ENCODE assay signal across 8 cellular contexts in the genomic region with DNA sequence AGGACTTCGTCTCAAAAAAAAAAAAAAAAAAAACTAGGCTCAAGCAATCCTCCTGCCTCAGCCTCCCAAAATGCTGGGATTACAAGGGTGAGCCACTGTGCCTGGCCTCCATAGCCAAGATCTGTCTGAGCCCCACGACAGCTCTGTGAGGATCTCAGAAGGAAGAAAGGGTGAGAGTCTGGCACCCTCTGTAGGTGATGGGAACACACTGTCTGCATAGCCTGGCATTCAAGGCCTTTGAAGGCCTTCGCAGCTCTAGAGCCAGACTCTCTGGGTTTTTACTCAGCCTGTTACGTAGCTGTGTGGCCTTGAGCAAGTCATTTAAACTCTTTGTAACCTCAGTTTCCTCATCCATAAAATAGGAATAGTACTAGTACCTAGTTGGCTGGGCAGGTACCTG. TPM values are rescaled to one million over a fixed set of nuclear protein-coding genes. Genes with fewer than 3 reads are reported as not detected.
DNase-seq lines count a peak whose midpoint lies in the region; ATAC-seq and TF ChIP-seq lines count a peak whose summit lies in the region.

No MANE protein-coding gene starts in this region.

- no peak overlapping the region for H3K4me3 Mint-ChIP-seq in activated naive CD8-positive, alpha-beta T cell treated with anti-CD3 and anti-CD28 coated beads for 36 hours

- no peak for TF ChIP-seq POLR2A in transverse colon (IDR thresholded peaks at IDR 0.05)

- H3K27ac ChIP-seq in GM23248 (no peak overlapping the region), liver (ENCODE audit: low read depth in 1 of 2, low read length in 2 of 2) (no peak overlapping the region), transverse colon (no peak overlapping the region)

- H3K27ac Mint-ChIP-seq in activated naive CD8-positive, alpha-beta T cell treated with anti-CD3 and anti-CD28 coated beads for 36 hours, result no peak overlapping the region

- no peaks in the 10 kb centered on the region for H3K79me2 ChIP-seq in GM23248 (ENCODE audit: insufficient read depth)

- no peak for TF ChIP-seq EP300 in transverse colon (IDR thresholded peaks at IDR 0.05; ENCODE audit: low read depth)

- CTCF ChIA-PET in BJ (lab: Yijun Ruan, JAX), result interaction anchor here (0.5 to 2.6 kb wide), 30 partner anchors 11 to 581 kb away, joined by 3 to 17 read pairs (median 4); no protein-coding TSS in a partner anchor

- H3K4me3 ChIP-seq in BJ (ENCODE audit: low read depth, low read length) (no peak overlapping the region), GM23248 (no peak overlapping the region), liver (ENCODE audit: low read depth in 1 of 3, low read length in 3 of 3) (no peak overlapping the region), transverse colon (no peak overlapping the region)

- H3K27me3 ChIP-seq in BJ (ENCODE audit: control insufficient read depth, insufficient read depth, low read length), result no peaks in the 10 kb centered on the region
- no peaks in the 10 kb centered on the region for H3K27me3 ChIP-seq in GM23248 (replicated peaks; ENCODE audit: insufficient read depth)
- no peaks in the 10 kb centered on the region for H3K27me3 ChIP-seq in liver (ENCODE audit: control insufficient read depth in 4 of 4, insufficient read depth in 4 of 4, low read length in 3 of 4)
- no peaks in the 10 kb centered on the region for H3K27me3 ChIP-seq in transverse colon

- no peaks in the 10 kb centered on the region for H3K9me3 ChIP-seq in GM23248 (ENCODE audit: low read depth)
- no peaks in the 10 kb centered on the region for H3K9me3 ChIP-seq in liver (ENCODE audit: control insufficient read depth in 4 of 4, low read length in 3 of 4)
- no peaks in the 10 kb centered on the region for H3K9me3 ChIP-seq in transverse colon

- intact Hi-C loops in transverse colon (cut with DNase I; ENCODE audit: low total_unique reads), result no loop called here

- POLR2A ChIA-PET in BJ (lab: Charles Lee), result interaction anchor here (0.7 kb wide), 1 partner anchor 37 kb away, joined by 13 read pairs; no protein-coding TSS in a partner anchor

- H4K20me1 ChIP-seq in GM23248 (ENCODE audit: insufficient read depth), result no peaks in the 10 kb centered on the region

- 67% methylated on average over 4 of the region's 4 CpGs for WGBS in GM23248 (ENCODE audit: low coverage in 1 of 2, low lambda C conversion rate in 2 of 2, missing lambda C conversion rate in 2 of 2), 2 experiments
- WGBS in liver, result 74% methylated on average over 4 of the region's 4 CpGs
- WGBS in transverse colon (ENCODE audit: low coverage in 1 of 2), 2 donors, result 38 to 71% methylated on average over 2 to 4 of the region's 4 CpGs

- no peak for ATAC-seq in GM19397 (IDR thresholded peaks at IDR 0.05; ENCODE audit: unreplicated experiment)

- H3K4me2 ChIP-seq in GM23248 (ENCODE audit: unreplicated experiment), result no peak overlapping the region

- H3K9me2 ChIP-seq in GM23248 (ENCODE audit: insufficient read depth), result no peaks in the 10 kb centered on the region

- H3F3A ChIP-seq in GM23248 (ENCODE audit: insufficient read depth), result no peaks in the 10 kb centered on the region

- in situ Hi-C loops in GM23248 (cut with MboI), result no loop called here
- in situ Hi-C loops in transverse colon (cut with MboI; ENCODE audit: low pct_ligation_motif_present in 1 of 4, low pct_unique_long_range_greater_than_20kb in 1 of 4, low sequenced_read_pairs in 3 of 4), result no loop called here

- no peak overlapping the region for H2AFZ ChIP-seq in GM23248

- H3K4me1 ChIP-seq in GM23248 (ENCODE audit: insufficient read depth), result no peaks in the 10 kb centered on the region
- no peaks in the 10 kb centered on the region for H3K4me1 ChIP-seq in liver (ENCODE audit: control insufficient read depth in 4 of 4, insufficient read depth in 4 of 4, low read length in 3 of 4)
- H3K4me1 ChIP-seq in transverse colon, result no peaks in the 10 kb centered on the region

- DNase-seq in BJ (ENCODE audit: low read depth) (no peak), GM23248 (peak; percentile 74), SK-N-DZ (ENCODE audit: low spot score) (peak; percentile 49), transverse colon (peak; percentile 27), nucleus accumbens (lab: John Stamatoyannopoulos, UW) (no peak)
- DNase-seq in activated naive CD8-positive, alpha-beta T cell treated with anti-CD3 and anti-CD28 coated beads for 36 hours, result peak; percentile 48

- H3K9ac ChIP-seq in GM23248 (no peak overlapping the region), liver (ENCODE audit: low read depth in 1 of 2, low read length in 2 of 2) (no peak overlapping the region)

- peaks cover 2% of the 10 kb centered on the region for H3K4me1 Mint-ChIP-seq in activated naive CD8-positive, alpha-beta T cell treated with anti-CD3 and anti-CD28 coated beads for 36 hours

- no peaks in the 10 kb centered on the region for H3K27me3 Mint-ChIP-seq in activated naive CD8-positive, alpha-beta T cell treated with anti-CD3 and anti-CD28 coated beads for 36 hours

- H3K36me3 ChIP-seq in BJ (ENCODE audit: control insufficient read depth, insufficient read depth, low read length), result no peaks in the 10 kb centered on the region
- no peaks in the 10 kb centered on the region for H3K36me3 ChIP-seq in GM23248 (ENCODE audit: low read depth)
- no peaks in the 10 kb centered on the region for H3K36me3 ChIP-seq in liver (ENCODE audit: control insufficient read depth in 4 of 4, insufficient read depth in 3 of 4, low read depth in 1 of 4, low read length in 3 of 4)
- no peaks in the 10 kb centered on the region for H3K36me3 ChIP-seq in transverse colon

- H3K9me3 Mint-ChIP-seq in activated naive CD8-positive, alpha-beta T cell treated with anti-CD3 and anti-CD28 coated beads for 36 hours, result no peaks in the 10 kb centered on the region

- TF ChIP-seq CTCF in BJ (IDR thresholded peaks at IDR 0.05; ENCODE audit: insufficient read depth, low read depth, low read length) (peak; percentile 76), liver (IDR thresholded peaks at IDR 0.05; ENCODE audit: low read depth, low read length, missing input control) (peak; percentile 41), transverse colon (IDR thresholded peaks at IDR 0.05) (peak in 4 of 5 experiments; percentile 19 to 38 (median 32))

- TF ChIP-seq RAD21 in liver (IDR thresholded peaks at IDR 0.05), result peak; percentile 70 to 76

- H3K36me3 Mint-ChIP-seq in activated naive CD8-positive, alpha-beta T cell treated with anti-CD3 and anti-CD28 coated beads for 36 hours, result no peaks in the 10 kb centered on the region

TF ChIP-seq in liver, 16 proteins besides CTCF, POLR2A, EP300 and RAD21:
- TF ChIP-seq NR2F2 (IDR thresholded peaks at IDR 0.05) (no peak), GABPA (IDR thresholded peaks at IDR 0.05 in 1 of 2, conservative IDR thresholded peaks at IDR 0.05 in 1 of 2) (no peak), FOXA2 (IDR thresholded peaks at IDR 0.05) (no peak), HNF4A (conservative IDR thresholded peaks at IDR 0.05) (no peak), EGR1 (IDR thresholded peaks at IDR 0.05; ENCODE audit: low read depth in 2 of 2) (no peak), SP1 (IDR thresholded peaks at IDR 0.05) (no peak), TAF1 (conservative IDR thresholded peaks at IDR 0.05) (no peak)
- TF ChIP-seq, protein P1, sequence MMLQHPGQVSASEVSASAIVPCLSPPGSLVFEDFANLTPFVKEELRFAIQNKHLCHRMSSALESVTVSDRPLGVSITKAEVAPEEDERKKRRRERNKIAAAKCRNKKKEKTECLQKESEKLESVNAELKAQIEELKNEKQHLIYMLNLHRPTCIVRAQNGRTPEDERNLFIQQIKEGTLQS (IDR thresholded peaks at IDR 0.05), result no peak
- TF ChIP-seq, protein P2, sequence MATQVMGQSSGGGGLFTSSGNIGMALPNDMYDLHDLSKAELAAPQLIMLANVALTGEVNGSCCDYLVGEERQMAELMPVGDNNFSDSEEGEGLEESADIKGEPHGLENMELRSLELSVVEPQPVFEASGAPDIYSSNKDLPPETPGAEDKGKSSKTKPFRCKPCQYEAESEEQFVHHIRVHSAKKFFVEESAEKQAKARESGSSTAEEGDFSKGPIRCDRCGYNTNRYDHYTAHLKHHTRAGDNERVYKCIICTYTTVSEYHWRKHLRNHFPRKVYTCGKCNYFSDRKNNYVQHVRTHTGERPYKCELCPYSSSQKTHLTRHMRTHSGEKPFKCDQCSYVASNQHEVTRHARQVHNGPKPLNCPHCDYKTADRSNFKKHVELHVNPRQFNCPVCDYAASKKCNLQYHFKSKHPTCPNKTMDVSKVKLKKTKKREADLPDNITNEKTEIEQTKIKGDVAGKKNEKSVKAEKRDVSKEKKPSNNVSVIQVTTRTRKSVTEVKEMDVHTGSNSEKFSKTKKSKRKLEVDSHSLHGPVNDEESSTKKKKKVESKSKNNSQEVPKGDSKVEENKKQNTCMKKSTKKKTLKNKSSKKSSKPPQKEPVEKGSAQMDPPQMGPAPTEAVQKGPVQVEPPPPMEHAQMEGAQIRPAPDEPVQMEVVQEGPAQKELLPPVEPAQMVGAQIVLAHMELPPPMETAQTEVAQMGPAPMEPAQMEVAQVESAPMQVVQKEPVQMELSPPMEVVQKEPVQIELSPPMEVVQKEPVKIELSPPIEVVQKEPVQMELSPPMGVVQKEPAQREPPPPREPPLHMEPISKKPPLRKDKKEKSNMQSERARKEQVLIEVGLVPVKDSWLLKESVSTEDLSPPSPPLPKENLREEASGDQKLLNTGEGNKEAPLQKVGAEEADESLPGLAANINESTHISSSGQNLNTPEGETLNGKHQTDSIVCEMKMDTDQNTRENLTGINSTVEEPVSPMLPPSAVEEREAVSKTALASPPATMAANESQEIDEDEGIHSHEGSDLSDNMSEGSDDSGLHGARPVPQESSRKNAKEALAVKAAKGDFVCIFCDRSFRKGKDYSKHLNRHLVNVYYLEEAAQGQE (IDR thresholded peaks at IDR 0.05), result no peak
- TF ChIP-seq, protein P3, sequence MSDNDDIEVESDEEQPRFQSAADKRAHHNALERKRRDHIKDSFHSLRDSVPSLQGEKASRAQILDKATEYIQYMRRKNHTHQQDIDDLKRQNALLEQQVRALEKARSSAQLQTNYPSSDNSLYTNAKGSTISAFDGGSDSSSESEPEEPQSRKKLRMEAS (IDR thresholded peaks at IDR 0.05), result no peak

RNA-seq across cellular contexts. Expression of a gene that starts 6.3 kb away (rescaled TPM):
- 158 and 239 TPM in 2 replicates for polyA plus RNA-seq in BJ (2011; rRNA removed)
- polyA minus RNA-seq in BJ (2011; rRNA and poly(A)+ RNA removed), result 204 and 308 TPM in 2 replicates
- total RNA-seq in GM23248 (2014; rRNA removed; shearing (Covaris generic)), result 118 and 163 TPM in 2 replicates
- 42.9 and 50.7 TPM in 2 replicates for polyA plus RNA-seq in GM23248 (2016; fragmentation: Nextera tagmentation; extraction: Ambion mirVana)
- 90.2 and 119 TPM in 2 replicates for polyA plus RNA-seq in SK-N-DZ (2014; cell fraction: cytosol; rRNA removed)
- 139 and 189 TPM in 2 replicates for polyA plus RNA-seq in SK-N-DZ (2014; cell fraction: nucleus; rRNA removed)
- 100 to 1,000 TPM; 234 to 241 TPM for total RNA-seq in activated naive CD8-positive, alpha-beta T cell treated with anti-CD3 and anti-CD28 coated beads for 36 hours
- total RNA-seq in liver, result 10 to 100 TPM; 41.0 to 50.0 TPM
- polyA plus RNA-seq in liver, result 10 to 100 TPM; 27.5 to 31.0 TPM
- total RNA-seq in transverse colon, result 100 to 1,000 TPM; 140 to 254 (median 204) TPM

Comparison
In these comparisons a context has a peak if more than half of its experiments do, and no peak if none do; other contexts are left out.
1. DNase-seq: peak in GM23248 (single experiment), SK-N-DZ (single experiment), activated naive CD8-positive, alpha-beta T cell treated with anti-CD3 and anti-CD28 coated beads for 36 hours (single experiment) and transverse colon (single experiment); none in BJ (single experiment) and nucleus accumbens (0 of 56).
2. Peak in every context shown above with its lines, with median percentiles within 50 percentile points of each other: CTCF ChIP-seq.